Comparison of ENCODE assay signal across 6 cellular contexts in the genomic region with DNA sequence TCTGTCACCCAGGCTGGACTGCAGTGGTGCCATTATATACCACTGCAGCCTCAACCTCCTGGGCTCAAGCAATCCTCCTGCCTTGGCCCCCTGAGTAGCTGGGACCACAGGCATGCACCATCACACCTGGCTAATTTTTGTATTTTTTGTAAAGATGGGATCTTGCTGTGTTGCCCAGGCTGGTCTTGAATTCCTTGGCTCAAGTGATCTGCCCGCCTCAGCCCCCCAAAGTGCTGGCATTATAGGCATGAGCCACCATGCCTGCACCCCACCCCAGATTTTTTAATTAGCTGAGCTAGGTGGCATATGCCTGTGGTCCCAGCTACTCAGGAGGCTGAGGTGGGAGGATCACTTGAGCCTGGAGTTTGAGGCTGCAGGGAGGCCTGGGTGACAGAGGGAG. TPM values are rescaled to one million over a fixed set of nuclear protein-coding genes. Genes with fewer than 3 reads are reported as not detected.
"Had no signal": no experiment of that assay in that cellular context is flagged by ENCODE, and none has a peak within 500 bp of the region (broad histone marks: within the 10 kb centered on the region; RNA-seq: fewer than 3 reads in every experiment).

No MANE protein-coding gene starts in this region.

RNA-seq across cellular contexts. Expression of gene CREB3L3, which starts 10.5 kb away (rescaled TPM):
- total RNA-seq: LHCN-M2, MCF 10A, NCI-H460, PC-9, Right ventricle myocardium superior, SJSA1 had no signal
